In the genomic region with DNA sequence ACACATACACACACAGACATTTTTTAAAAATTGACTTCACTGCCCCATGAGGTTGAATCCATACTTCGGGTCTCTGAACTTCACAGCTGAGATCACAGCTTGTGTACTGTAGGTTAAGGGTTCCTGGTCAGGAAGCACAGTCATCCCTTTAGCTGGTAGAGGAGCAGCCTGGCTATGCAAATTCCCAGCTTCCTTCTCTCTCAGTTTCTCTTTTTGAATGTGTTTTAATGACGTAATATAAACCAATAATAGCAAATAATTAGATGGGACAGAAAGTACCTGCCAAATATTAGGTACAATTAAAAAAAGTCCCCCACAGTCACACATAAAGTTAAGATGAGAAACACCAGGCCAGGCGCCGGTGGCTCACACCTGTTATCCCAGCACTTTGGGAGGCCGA, we compare ENCODE assay signal across 18 cellular contexts.
A peak's percentile ranks its signal among the peaks of the same experiment; 100 is the strongest.
DNase-seq lines count a peak whose midpoint lies in the region; ATAC-seq and TF ChIP-seq lines count a peak whose summit lies in the region.
"Had no signal": no experiment of that assay in that cellular context is flagged by ENCODE, and none has a peak within 500 bp of the region (broad histone marks: within the 10 kb centered on the region; RNA-seq: fewer than 3 reads in every experiment).

No MANE protein-coding gene starts in this region.

- 89 to 92% methylated on average over 5 of the region's 5 CpGs for WGBS in upper lobe of left lung, 2 donors

- no peak for TF ChIP-seq CTCF in upper lobe of left lung (IDR thresholded peaks at IDR 0.05)

- no peaks in the 10 kb centered on the region for H3K36me3 ChIP-seq in upper lobe of left lung
- H3K36me3 ChIP-seq: BE2C, MG63 had no signal

- peak; percentile 34 for DNase-seq in HCEC 1CT
- peak; percentile 29 for DNase-seq in renal cortical epithelial cell (ENCODE audit: low read depth)
- no peak for DNase-seq in upper lobe of left lung
- no peak for DNase-seq in NCI-H187 treated with DMSO at 0.1 percent for 48 hours (lab: John Stamatoyannopoulos, UW)
- DNase-seq: BE2C; CD4-positive, alpha-beta memory T cell; DMS79 treated with DMSO at 0.1 percent for 48 hours; HFFc6; KG1; MG63; NCI-H1092 treated with DMSO at 0.1 percent for 48 hours; NCI-H1694; NCI-H446; T-cell had no signal

- no peaks in the 10 kb centered on the region for H3K9me3 ChIP-seq in upper lobe of left lung
- H3K9me3 ChIP-seq: BE2C, MG63 had no signal

- peak; percentile 69 for ATAC-seq in GM18873 (IDR thresholded peaks at IDR 0.05; ENCODE audit: low FRiP score, unreplicated experiment)
- ATAC-seq in HG03469 (IDR thresholded peaks at IDR 0.05; ENCODE audit: unreplicated experiment): peak; percentile 44
- ATAC-seq in upper lobe of left lung (ENCODE audit: low FRiP score in 2 of 2): no peak
- ATAC-seq in HG03108 (IDR thresholded peaks at IDR 0.05; ENCODE audit: unreplicated experiment): no peak
- ATAC-seq: T-cell had no signal

- no peak overlapping the region for H3K27ac ChIP-seq in upper lobe of left lung
- H3K27ac ChIP-seq: SK-N-MC had no signal

- peaks cover 0 to 2% (median 0%) of the 10 kb centered on the region in 4 donors for H3K4me1 ChIP-seq in upper lobe of left lung
- H3K4me1 ChIP-seq: BE2C had no signal

- TF ChIP-seq EP300 in upper lobe of left lung (IDR thresholded peaks at IDR 0.05): no peak

- no peak for TF ChIP-seq POLR2A in upper lobe of left lung (IDR thresholded peaks at IDR 0.05)

- H3K4me3 ChIP-seq in upper lobe of left lung: no peak overlapping the region
- H3K4me3 ChIP-seq: MG63, SK-N-MC had no signal

- H3K27me3 ChIP-seq in upper lobe of left lung: no peaks in the 10 kb centered on the region
- H3K27me3 ChIP-seq: BE2C, MG63 had no signal

Comparison
In these comparisons a context has a peak if more than half of its experiments do, and no peak if none do; other contexts are left out.
1. ATAC-seq: peak in GM18873 (single experiment) and HG03469 (single experiment); none in upper lobe of left lung (0 of 2) and HG03108 (single experiment).
2. DNase-seq: peak in HCEC 1CT (single experiment) and renal cortical epithelial cell (single experiment); none in upper lobe of left lung (0 of 2) and NCI-H187 treated with DMSO at 0.1 percent for 48 hours (single experiment).